In the genomic region with DNA sequence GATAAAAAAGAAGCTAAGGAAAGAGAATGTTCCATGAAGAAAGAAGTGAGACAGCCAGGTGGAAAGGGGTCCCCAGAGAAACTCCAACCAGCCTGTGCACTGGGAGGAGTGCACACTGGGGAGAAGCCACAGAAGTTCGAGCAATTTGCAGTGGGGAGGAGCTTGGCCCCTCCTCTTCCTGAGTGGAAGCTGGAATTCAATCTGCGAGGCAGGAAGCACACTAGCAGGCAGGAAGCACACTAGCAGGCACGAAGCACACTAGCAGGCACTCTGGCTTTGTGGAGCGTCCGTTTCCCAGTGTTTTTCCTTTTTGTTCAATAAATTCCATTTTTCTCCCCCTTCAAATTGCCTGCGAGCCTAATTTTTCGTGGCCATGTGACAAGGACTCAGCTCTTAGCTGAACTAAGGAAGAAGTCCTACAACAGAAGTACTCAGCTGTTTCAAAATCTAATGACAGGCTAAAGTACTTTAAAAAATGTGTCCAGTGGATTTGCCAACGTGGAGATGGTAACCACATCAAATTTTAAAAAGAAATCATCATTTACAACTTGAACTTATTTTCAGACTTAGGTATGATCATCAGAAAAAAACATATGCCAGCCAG, we compare ENCODE assay signal across 1 cellular context.
A peak's percentile ranks its signal among the peaks of the same experiment; 100 is the strongest.
TF ChIP-seq lines count a peak whose summit lies in the region.

No MANE protein-coding gene starts in this region.

TF ChIP-seq in K562, 482 proteins besides CTCF, POLR2A, EP300 and RAD21:
- TF ChIP-seq HNRNPLL (IDR thresholded peaks at IDR 0.05; ENCODE audit: low read depth, low read length, poor library complexity, severe bottlenecking) = no peak
- 0 out of 2 replicates have a peak, but pooled peaks have one; percentile 30 for TF ChIP-seq ELF1 (tag; IDR thresholded peaks at IDR 0.05)
- TF ChIP-seq, protein P1, sequence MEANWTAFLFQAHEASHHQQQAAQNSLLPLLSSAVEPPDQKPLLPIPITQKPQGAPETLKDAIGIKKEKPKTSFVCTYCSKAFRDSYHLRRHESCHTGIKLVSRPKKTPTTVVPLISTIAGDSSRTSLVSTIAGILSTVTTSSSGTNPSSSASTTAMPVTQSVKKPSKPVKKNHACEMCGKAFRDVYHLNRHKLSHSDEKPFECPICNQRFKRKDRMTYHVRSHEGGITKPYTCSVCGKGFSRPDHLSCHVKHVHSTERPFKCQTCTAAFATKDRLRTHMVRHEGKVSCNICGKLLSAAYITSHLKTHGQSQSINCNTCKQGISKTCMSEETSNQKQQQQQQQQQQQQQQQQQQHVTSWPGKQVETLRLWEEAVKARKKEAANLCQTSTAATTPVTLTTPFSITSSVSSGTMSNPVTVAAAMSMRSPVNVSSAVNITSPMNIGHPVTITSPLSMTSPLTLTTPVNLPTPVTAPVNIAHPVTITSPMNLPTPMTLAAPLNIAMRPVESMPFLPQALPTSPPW (CRISPR knock-in tag; IDR thresholded peaks at IDR 0.05) = peak; percentile 35; the same call in 1 of the 2 replicates
- TF ChIP-seq KHSRP (IDR thresholded peaks at IDR 0.05) = no peak
- TF ChIP-seq, protein P2, sequence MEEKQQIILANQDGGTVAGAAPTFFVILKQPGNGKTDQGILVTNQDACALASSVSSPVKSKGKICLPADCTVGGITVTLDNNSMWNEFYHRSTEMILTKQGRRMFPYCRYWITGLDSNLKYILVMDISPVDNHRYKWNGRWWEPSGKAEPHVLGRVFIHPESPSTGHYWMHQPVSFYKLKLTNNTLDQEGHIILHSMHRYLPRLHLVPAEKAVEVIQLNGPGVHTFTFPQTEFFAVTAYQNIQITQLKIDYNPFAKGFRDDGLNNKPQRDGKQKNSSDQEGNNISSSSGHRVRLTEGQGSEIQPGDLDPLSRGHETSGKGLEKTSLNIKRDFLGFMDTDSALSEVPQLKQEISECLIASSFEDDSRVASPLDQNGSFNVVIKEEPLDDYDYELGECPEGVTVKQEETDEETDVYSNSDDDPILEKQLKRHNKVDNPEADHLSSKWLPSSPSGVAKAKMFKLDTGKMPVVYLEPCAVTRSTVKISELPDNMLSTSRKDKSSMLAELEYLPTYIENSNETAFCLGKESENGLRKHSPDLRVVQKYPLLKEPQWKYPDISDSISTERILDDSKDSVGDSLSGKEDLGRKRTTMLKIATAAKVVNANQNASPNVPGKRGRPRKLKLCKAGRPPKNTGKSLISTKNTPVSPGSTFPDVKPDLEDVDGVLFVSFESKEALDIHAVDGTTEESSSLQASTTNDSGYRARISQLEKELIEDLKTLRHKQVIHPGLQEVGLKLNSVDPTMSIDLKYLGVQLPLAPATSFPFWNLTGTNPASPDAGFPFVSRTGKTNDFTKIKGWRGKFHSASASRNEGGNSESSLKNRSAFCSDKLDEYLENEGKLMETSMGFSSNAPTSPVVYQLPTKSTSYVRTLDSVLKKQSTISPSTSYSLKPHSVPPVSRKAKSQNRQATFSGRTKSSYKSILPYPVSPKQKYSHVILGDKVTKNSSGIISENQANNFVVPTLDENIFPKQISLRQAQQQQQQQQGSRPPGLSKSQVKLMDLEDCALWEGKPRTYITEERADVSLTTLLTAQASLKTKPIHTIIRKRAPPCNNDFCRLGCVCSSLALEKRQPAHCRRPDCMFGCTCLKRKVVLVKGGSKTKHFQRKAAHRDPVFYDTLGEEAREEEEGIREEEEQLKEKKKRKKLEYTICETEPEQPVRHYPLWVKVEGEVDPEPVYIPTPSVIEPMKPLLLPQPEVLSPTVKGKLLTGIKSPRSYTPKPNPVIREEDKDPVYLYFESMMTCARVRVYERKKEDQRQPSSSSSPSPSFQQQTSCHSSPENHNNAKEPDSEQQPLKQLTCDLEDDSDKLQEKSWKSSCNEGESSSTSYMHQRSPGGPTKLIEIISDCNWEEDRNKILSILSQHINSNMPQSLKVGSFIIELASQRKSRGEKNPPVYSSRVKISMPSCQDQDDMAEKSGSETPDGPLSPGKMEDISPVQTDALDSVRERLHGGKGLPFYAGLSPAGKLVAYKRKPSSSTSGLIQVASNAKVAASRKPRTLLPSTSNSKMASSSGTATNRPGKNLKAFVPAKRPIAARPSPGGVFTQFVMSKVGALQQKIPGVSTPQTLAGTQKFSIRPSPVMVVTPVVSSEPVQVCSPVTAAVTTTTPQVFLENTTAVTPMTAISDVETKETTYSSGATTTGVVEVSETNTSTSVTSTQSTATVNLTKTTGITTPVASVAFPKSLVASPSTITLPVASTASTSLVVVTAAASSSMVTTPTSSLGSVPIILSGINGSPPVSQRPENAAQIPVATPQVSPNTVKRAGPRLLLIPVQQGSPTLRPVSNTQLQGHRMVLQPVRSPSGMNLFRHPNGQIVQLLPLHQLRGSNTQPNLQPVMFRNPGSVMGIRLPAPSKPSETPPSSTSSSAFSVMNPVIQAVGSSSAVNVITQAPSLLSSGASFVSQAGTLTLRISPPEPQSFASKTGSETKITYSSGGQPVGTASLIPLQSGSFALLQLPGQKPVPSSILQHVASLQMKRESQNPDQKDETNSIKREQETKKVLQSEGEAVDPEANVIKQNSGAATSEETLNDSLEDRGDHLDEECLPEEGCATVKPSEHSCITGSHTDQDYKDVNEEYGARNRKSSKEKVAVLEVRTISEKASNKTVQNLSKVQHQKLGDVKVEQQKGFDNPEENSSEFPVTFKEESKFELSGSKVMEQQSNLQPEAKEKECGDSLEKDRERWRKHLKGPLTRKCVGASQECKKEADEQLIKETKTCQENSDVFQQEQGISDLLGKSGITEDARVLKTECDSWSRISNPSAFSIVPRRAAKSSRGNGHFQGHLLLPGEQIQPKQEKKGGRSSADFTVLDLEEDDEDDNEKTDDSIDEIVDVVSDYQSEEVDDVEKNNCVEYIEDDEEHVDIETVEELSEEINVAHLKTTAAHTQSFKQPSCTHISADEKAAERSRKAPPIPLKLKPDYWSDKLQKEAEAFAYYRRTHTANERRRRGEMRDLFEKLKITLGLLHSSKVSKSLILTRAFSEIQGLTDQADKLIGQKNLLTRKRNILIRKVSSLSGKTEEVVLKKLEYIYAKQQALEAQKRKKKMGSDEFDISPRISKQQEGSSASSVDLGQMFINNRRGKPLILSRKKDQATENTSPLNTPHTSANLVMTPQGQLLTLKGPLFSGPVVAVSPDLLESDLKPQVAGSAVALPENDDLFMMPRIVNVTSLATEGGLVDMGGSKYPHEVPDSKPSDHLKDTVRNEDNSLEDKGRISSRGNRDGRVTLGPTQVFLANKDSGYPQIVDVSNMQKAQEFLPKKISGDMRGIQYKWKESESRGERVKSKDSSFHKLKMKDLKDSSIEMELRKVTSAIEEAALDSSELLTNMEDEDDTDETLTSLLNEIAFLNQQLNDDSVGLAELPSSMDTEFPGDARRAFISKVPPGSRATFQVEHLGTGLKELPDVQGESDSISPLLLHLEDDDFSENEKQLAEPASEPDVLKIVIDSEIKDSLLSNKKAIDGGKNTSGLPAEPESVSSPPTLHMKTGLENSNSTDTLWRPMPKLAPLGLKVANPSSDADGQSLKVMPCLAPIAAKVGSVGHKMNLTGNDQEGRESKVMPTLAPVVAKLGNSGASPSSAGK (IDR thresholded peaks at IDR 0.05) = 0 out of 2 replicates have a peak, but pooled peaks have one; percentile 9
- TF ChIP-seq NR1H2 (CRISPR knock-in tag; IDR thresholded peaks at IDR 0.05) = no peak
- TF ChIP-seq, protein P3, sequence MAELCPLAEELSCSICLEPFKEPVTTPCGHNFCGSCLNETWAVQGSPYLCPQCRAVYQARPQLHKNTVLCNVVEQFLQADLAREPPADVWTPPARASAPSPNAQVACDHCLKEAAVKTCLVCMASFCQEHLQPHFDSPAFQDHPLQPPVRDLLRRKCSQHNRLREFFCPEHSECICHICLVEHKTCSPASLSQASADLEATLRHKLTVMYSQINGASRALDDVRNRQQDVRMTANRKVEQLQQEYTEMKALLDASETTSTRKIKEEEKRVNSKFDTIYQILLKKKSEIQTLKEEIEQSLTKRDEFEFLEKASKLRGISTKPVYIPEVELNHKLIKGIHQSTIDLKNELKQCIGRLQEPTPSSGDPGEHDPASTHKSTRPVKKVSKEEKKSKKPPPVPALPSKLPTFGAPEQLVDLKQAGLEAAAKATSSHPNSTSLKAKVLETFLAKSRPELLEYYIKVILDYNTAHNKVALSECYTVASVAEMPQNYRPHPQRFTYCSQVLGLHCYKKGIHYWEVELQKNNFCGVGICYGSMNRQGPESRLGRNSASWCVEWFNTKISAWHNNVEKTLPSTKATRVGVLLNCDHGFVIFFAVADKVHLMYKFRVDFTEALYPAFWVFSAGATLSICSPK (IDR thresholded peaks at IDR 0.05; ENCODE audit: borderline replicate concordance) = no peak
- TF ChIP-seq GABPA (tag; conservative IDR thresholded peaks at IDR 0.05; ENCODE audit: low read depth) = peak; percentile 66
